ENCODE assay signal across 27 cellular contexts in genomic region chr19:30102239-30102638, GRCh38.
"Had no signal": no experiment of that assay in that cellular context is flagged by ENCODE, and none has a peak within 500 bp of the region (broad histone marks: within the 10 kb centered on the region; RNA-seq: fewer than 3 reads in every experiment).

No MANE protein-coding gene starts in this region.

- DNase-seq: immature natural killer cell; kidney; left ventricle myocardium inferior; mesendoderm; naive B cell; natural killer cell; nephron progenitor cell; occipital lobe; ovary; retina; right cardiac atrium; stimulated activated CD4-positive, alpha-beta T cell treated with anti-CD3 and anti-CD28 coated beads, Interleukin-4, amount 100 ng/mL, for 24 hours; stimulated activated naive CD4-positive, alpha-beta T cell; tibial artery; trophoblast cell; upper lobe of right lung; uterus had no signal

- H3K27ac Mint-ChIP-seq: immature natural killer cell; mesothelial cell of epicardium; naive B cell; natural killer cell; nephron progenitor cell; neural progenitor cell; stimulated activated effector memory CD8-positive, alpha-beta T cell treated with anti-CD3 and anti-CD28 coated beads, Interleukin-12 subunit alpha, Interleukin-12 subunit beta, amount 100 ng/mL, for 72 hours; stimulated activated naive CD8-positive, alpha-beta T cell treated with anti-CD3 and anti-CD28 coated beads, Interleukin-15, Interleukin-2, amounts not matched to agents 100 ng/mL and 50 ng/mL, for 24 hours had no signal

- H3K9me3 ChIP-seq: left ventricle myocardium inferior, neutrophil, ovary, prostate gland, thoracic aorta, tibial artery, upper lobe of right lung, uterus had no signal

- H3K4me1 ChIP-seq: left ventricle myocardium inferior, neural progenitor cell, prostate gland, tibial artery, upper lobe of right lung, uterus had no signal

- H3K9me3 Mint-ChIP-seq: immature natural killer cell; natural killer cell; stimulated activated naive CD8-positive, alpha-beta T cell treated with anti-CD3 and anti-CD28 coated beads, Interleukin-15, Interleukin-2, amounts not matched to agents 100 ng/mL and 50 ng/mL, for 24 hours had no signal

- H3K27me3 Mint-ChIP-seq: stimulated activated naive CD8-positive, alpha-beta T cell treated with anti-CD3 and anti-CD28 coated beads, Interleukin-15, Interleukin-2, amounts not matched to agents 100 ng/mL and 50 ng/mL, for 24 hours had no signal

- H3K4me3 Mint-ChIP-seq: immature natural killer cell; mesothelial cell of epicardium; naive B cell; natural killer cell; nephron progenitor cell; neural progenitor cell; stimulated activated effector memory CD8-positive, alpha-beta T cell treated with anti-CD3 and anti-CD28 coated beads, Interleukin-12 subunit alpha, Interleukin-12 subunit beta, amount 100 ng/mL, for 72 hours; stimulated activated naive CD8-positive, alpha-beta T cell treated with anti-CD3 and anti-CD28 coated beads, Interleukin-15, Interleukin-2, amounts not matched to agents 100 ng/mL and 50 ng/mL, for 24 hours had no signal

- H3K4me3 ChIP-seq: left ventricle myocardium inferior, lung, neural progenitor cell, ovary, prostate gland, skin epidermis, thoracic aorta, tibial artery, upper lobe of right lung, uterus had no signal

- H3K36me3 ChIP-seq: left ventricle myocardium inferior, neural progenitor cell, neutrophil, ovary, prostate gland, thoracic aorta, tibial artery, upper lobe of right lung, uterus had no signal

- H3K27ac ChIP-seq: left ventricle myocardium inferior, neural progenitor cell, neutrophil, ovary, prostate gland, skin epidermis, thoracic aorta, tibial artery, upper lobe of right lung, uterus had no signal

- H3K27me3 ChIP-seq: neural progenitor cell, ovary, uterus had no signal

- H3K4me2 ChIP-seq: neural progenitor cell had no signal

- ATAC-seq: natural killer cell; right cardiac atrium; sciatic nerve; stimulated activated effector memory CD8-positive, alpha-beta T cell treated with anti-CD3 and anti-CD28 coated beads, Interleukin-12 subunit alpha, Interleukin-12 subunit beta, amount 100 ng/mL, for 72 hours; upper lobe of right lung had no signal

- H3K36me3 Mint-ChIP-seq: immature natural killer cell; mesothelial cell of epicardium; naive B cell; natural killer cell; neural progenitor cell; stimulated activated effector memory CD8-positive, alpha-beta T cell treated with anti-CD3 and anti-CD28 coated beads, Interleukin-12 subunit alpha, Interleukin-12 subunit beta, amount 100 ng/mL, for 72 hours had no signal

- H2AFZ ChIP-seq: neural progenitor cell had no signal

- H3K4me1 Mint-ChIP-seq: immature natural killer cell; mesothelial cell of epicardium; naive B cell; natural killer cell; neural progenitor cell; stimulated activated effector memory CD8-positive, alpha-beta T cell treated with anti-CD3 and anti-CD28 coated beads, Interleukin-12 subunit alpha, Interleukin-12 subunit beta, amount 100 ng/mL, for 72 hours had no signal
